Comparison of ENCODE assay signal across 18 cellular contexts in genomic region chr15:86538141-86538540, GRCh38.
DNase-seq lines count a peak whose midpoint lies in the region; ATAC-seq, FAIRE-seq and TF ChIP-seq lines count a peak whose summit lies in the region.
"Had no signal": no experiment of that assay in that cellular context is flagged by ENCODE, and none has a peak within 500 bp of the region (broad histone marks: within the 10 kb centered on the region; RNA-seq: fewer than 3 reads in every experiment).

No MANE protein-coding gene starts in this region.

- H3K4me1 ChIP-seq in mesenchymal stem cell (ENCODE audit: control insufficient read depth, insufficient read depth, low read depth, low read length): no peaks in the 10 kb centered on the region
- H3K4me1 ChIP-seq: Caco-2 had no signal

- ATAC-seq in activated naive CD8-positive, alpha-beta T cell treated with anti-CD3 and anti-CD28 coated beads, Interleukin-2, amount 50 U/mL, for 24 hours: no peak

- H2BK15ac ChIP-seq in mesenchymal stem cell (ENCODE audit: low read depth, poor library complexity, severe bottlenecking): no peak overlapping the region

- no peak overlapping the region for H3K18ac ChIP-seq in mesenchymal stem cell (ENCODE audit: low read depth in 1 of 2, low read length in 2 of 2)

- no peak overlapping the region for H2BK12ac ChIP-seq in mesenchymal stem cell (ENCODE audit: low read length in 2 of 2)

- no peak overlapping the region for H2BK5ac ChIP-seq in mesenchymal stem cell (ENCODE audit: low read depth, low read length, poor library complexity, severe bottlenecking)

- no peaks in the 10 kb centered on the region for H3K36me3 ChIP-seq in bronchial epithelial cell (ENCODE audit: control insufficient read depth, insufficient read depth, low read length)
- H3K36me3 ChIP-seq in mesenchymal stem cell (ENCODE audit: control insufficient read depth in 1 of 2, insufficient read depth in 2 of 2, low read depth in 1 of 2, low read length in 2 of 2): no peaks in the 10 kb centered on the region
- H3K36me3 ChIP-seq: HAP-1 had no signal

- H3K27ac Mint-ChIP-seq in activated naive CD8-positive, alpha-beta T cell treated with anti-CD3 and anti-CD28 coated beads, Interleukin-2, amount 50 U/mL, for 24 hours: no peak overlapping the region
- H3K27ac Mint-ChIP-seq: CD4-positive, alpha-beta memory T cell; HFFc6 had no signal

- no peaks in the 10 kb centered on the region for H3K36me3 Mint-ChIP-seq in activated naive CD8-positive, alpha-beta T cell treated with anti-CD3 and anti-CD28 coated beads, Interleukin-2, amount 50 U/mL, for 24 hours (ENCODE audit: low read depth)
- H3K36me3 Mint-ChIP-seq: CD4-positive, alpha-beta memory T cell had no signal

- no peaks in the 10 kb centered on the region for H3K4me1 Mint-ChIP-seq in activated naive CD8-positive, alpha-beta T cell treated with anti-CD3 and anti-CD28 coated beads, Interleukin-2, amount 50 U/mL, for 24 hours
- H3K4me1 Mint-ChIP-seq: CD4-positive, alpha-beta memory T cell had no signal

- no peaks in the 10 kb centered on the region for H3K79me1 ChIP-seq in mesenchymal stem cell (replicated peaks; ENCODE audit: low read length, poor library complexity, severe bottlenecking)

- TF ChIP-seq CTCF in bronchial epithelial cell (IDR thresholded peaks at IDR 0.05; ENCODE audit: insufficient read depth, low read length, severe bottlenecking): no peak

- H4K91ac ChIP-seq in mesenchymal stem cell (ENCODE audit: low read length): no peak overlapping the region

- DNase-seq in LHCN-M2 (ENCODE audit: low read depth): peak; percentile 4
- peak; percentile 50 for DNase-seq in SW480 (ENCODE audit: low spot score)
- peak; percentile 29 for DNase-seq in bronchial epithelial cell (ENCODE audit: low read depth)
- DNase-seq in mesenchymal stem cell: peak; percentile 22
- no peak for DNase-seq in activated naive CD8-positive, alpha-beta T cell treated with anti-CD3 and anti-CD28 coated beads, Interleukin-2, amount 50 U/mL, for 24 hours
- DNase-seq in NCI-H1105 treated with DMSO at 0.1 percent for 48 hours (lab: John Stamatoyannopoulos, UW): no peak
- no peak for DNase-seq in T-helper 1 cell
- DNase-seq: C1 segment of cervical spinal cord; Caco-2; CD4-positive, alpha-beta memory T cell; DMS153; DND-41; GOT3; HFFc6 had no signal

- no peak overlapping the region for H3K9ac ChIP-seq in mesenchymal stem cell (ENCODE audit: low read length)

- no peak overlapping the region for H4K8ac ChIP-seq in mesenchymal stem cell (ENCODE audit: low read length)

- FAIRE-seq in bronchial epithelial cell (lab: Jason Lieb, UNC): peak; percentile 18
- FAIRE-seq: G401.6, GM12892, H54 had no signal

- H3K4ac ChIP-seq in mesenchymal stem cell (ENCODE audit: low read depth in 1 of 2, low read length in 2 of 2): no peak overlapping the region

- H3K4me3 ChIP-seq in bronchial epithelial cell (ENCODE audit: low read depth, low read length): no peak overlapping the region
- no peak overlapping the region for H3K4me3 ChIP-seq in mesenchymal stem cell (ENCODE audit: insufficient read depth in 1 of 2, low read depth in 1 of 2, low read length in 2 of 2)
- H3K4me3 ChIP-seq: HAP-1 had no signal

- H3K9me3 Mint-ChIP-seq in activated naive CD8-positive, alpha-beta T cell treated with anti-CD3 and anti-CD28 coated beads, Interleukin-2, amount 50 U/mL, for 24 hours: no peaks in the 10 kb centered on the region

- H3K27me3 ChIP-seq in bronchial epithelial cell (ENCODE audit: control insufficient read depth, insufficient read depth, low read length) (no peaks in the 10 kb centered on the region), mesenchymal stem cell (ENCODE audit: control insufficient read depth in 1 of 2, insufficient read depth in 1 of 2, low read length in 2 of 2) (no peaks in the 10 kb centered on the region)

- no peak overlapping the region for H2AK5ac ChIP-seq in mesenchymal stem cell (ENCODE audit: low read length, severe bottlenecking)

- H3K4me2 ChIP-seq in mesenchymal stem cell (ENCODE audit: low read length, poor library complexity, severe bottlenecking): no peak overlapping the region

- no peak overlapping the region for H3K4me3 Mint-ChIP-seq in activated naive CD8-positive, alpha-beta T cell treated with anti-CD3 and anti-CD28 coated beads, Interleukin-2, amount 50 U/mL, for 24 hours
- H3K4me3 Mint-ChIP-seq: CD4-positive, alpha-beta memory T cell; HFFc6 had no signal

- H3K27ac ChIP-seq in mesenchymal stem cell (ENCODE audit: low read length, poor library complexity, severe bottlenecking): no peak overlapping the region

- H3K23ac ChIP-seq in mesenchymal stem cell (ENCODE audit: low read length in 2 of 2): no peak overlapping the region

- peaks cover 13% of the 10 kb centered on the region for H3K9me3 ChIP-seq in mesenchymal stem cell (ENCODE audit: control insufficient read depth, low read length)
- H3K9me3 ChIP-seq: Caco-2, HAP-1 had no signal

- no peak overlapping the region for H2AFZ ChIP-seq in mesenchymal stem cell (ENCODE audit: low read depth, low read length)

- 71% methylated on average over 2 of the region's 2 CpGs for WGBS in mesenchymal stem cell

- no peak overlapping the region for H3K14ac ChIP-seq in mesenchymal stem cell (ENCODE audit: low read length in 2 of 2)

- H2BK120ac ChIP-seq in mesenchymal stem cell (ENCODE audit: low read depth, low read length): no peak overlapping the region

- no peaks in the 10 kb centered on the region for H3K27me3 Mint-ChIP-seq in activated naive CD8-positive, alpha-beta T cell treated with anti-CD3 and anti-CD28 coated beads, Interleukin-2, amount 50 U/mL, for 24 hours

Comparison
In these comparisons a context has a peak if more than half of its experiments do, and no peak if none do; other contexts are left out.
1. DNase-seq: peak in LHCN-M2 (single experiment), SW480 (single experiment), bronchial epithelial cell (single experiment) and mesenchymal stem cell (single experiment); none in activated naive CD8-positive, alpha-beta T cell treated with anti-CD3 and anti-CD28 coated beads, Interleukin-2, amount 50 U/mL, for 24 hours (single experiment), NCI-H1105 treated with DMSO at 0.1 percent for 48 hours (single experiment) and T-helper 1 cell (0 of 5).